17 cellular contexts compared by ENCODE assay signal in the genomic region with DNA sequence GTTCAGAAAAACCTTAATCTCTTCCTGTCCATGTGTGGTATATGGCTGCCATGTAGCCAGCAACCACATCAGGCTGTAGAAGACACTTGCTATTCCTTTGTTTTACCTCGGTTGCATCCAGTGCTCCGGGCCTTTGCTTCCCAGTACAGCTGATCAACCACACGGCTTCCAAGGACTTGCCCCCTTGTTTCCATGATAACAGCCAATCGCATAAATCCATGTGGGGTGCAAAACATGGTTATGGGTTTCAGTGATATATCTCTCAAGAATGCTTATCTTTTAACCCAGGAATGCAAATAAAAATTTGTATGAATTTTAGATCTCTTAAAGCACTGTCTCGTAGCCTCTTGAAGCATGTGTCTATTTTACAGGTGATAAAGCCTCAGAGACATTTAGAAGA.
DNase-seq lines count a peak whose midpoint lies in the region; ATAC-seq and TF ChIP-seq lines count a peak whose summit lies in the region.
"Had no signal": no experiment of that assay in that cellular context is flagged by ENCODE, and none has a peak within 500 bp of the region (broad histone marks: within the 10 kb centered on the region; RNA-seq: fewer than 3 reads in every experiment).

No MANE protein-coding gene starts in this region.

- peak overlapping the region; percentile 15 for H3K27ac Mint-ChIP-seq in activated T-helper 17 cell treated with anti-CD3 and anti-CD28 coated beads, Interleukin-2, amount 50 U/mL, for 72 hours

- TF ChIP-seq CTCF in omental fat pad (IDR thresholded peaks at IDR 0.05), result no peak

- H3K9me3 Mint-ChIP-seq in activated T-helper 17 cell treated with anti-CD3 and anti-CD28 coated beads, Interleukin-2, amount 50 U/mL, for 72 hours, result no peaks in the 10 kb centered on the region

- H3K36me3 Mint-ChIP-seq in activated T-helper 17 cell treated with anti-CD3 and anti-CD28 coated beads, Interleukin-2, amount 50 U/mL, for 72 hours (ENCODE audit: low read depth), result peaks cover 91% of the 10 kb centered on the region

- ATAC-seq in activated T-helper 17 cell treated with anti-CD3 and anti-CD28 coated beads, Interleukin-2, amount 50 U/mL, for 72 hours (replicated peaks), result no peak
- no peak for ATAC-seq in omental fat pad (ENCODE audit: low FRiP score)
- ATAC-seq: body of pancreas, left colon had no signal

- peak; percentile 26 for DNase-seq in HCEC 1CT
- DNase-seq in hepatic stellate cell (ENCODE audit: low spot score), result peak; percentile 34
- no peak for DNase-seq in substantia nigra (lab: John Stamatoyannopoulos, UW)
- DNase-seq in H4 (ENCODE audit: low spot score), result no peak
- no peak for DNase-seq in omental fat pad (ENCODE audit: low spot score)
- no peak for DNase-seq in DMS79 treated with DMSO at 0.1 percent for 48 hours (lab: John Stamatoyannopoulos, UW)
- DNase-seq: activated CD4-positive, alpha-beta T cell treated with anti-CD3 and anti-CD28 coated beads, Interleukin-2, amount 50 U/mL, for 1 hour; activated naive CD4-positive, alpha-beta T cell treated with Interleukin-2 at 50 U/mL for 16 hours; Karpas-422; left colon; NCI-H1417 treated with DMSO at 0.1 percent for 48 hours; Peyer's patch; small intestine; stimulated activated CD4-positive, alpha-beta T cell treated with anti-CD3 and anti-CD28 coated beads, Interleukin-4, amount 100 ng/mL, for 4 hours; stimulated activated CD8-positive, alpha-beta memory T cell treated with anti-CD3 and anti-CD28 coated beads, Interleukin-4, amount 100 ng/mL, for 48 hours had no signal

- no peaks in the 10 kb centered on the region for H3K27me3 Mint-ChIP-seq in activated T-helper 17 cell treated with anti-CD3 and anti-CD28 coated beads, Interleukin-2, amount 50 U/mL, for 72 hours

- H3K27ac ChIP-seq in substantia nigra (ENCODE audit: low read depth, low read length, poor library complexity, severe bottlenecking), result peak overlapping the region; percentile 78
- H3K27ac ChIP-seq: body of pancreas had no signal

- H3K4me3 Mint-ChIP-seq in activated T-helper 17 cell treated with anti-CD3 and anti-CD28 coated beads, Interleukin-2, amount 50 U/mL, for 72 hours, result no peak overlapping the region

- H3K4me1 Mint-ChIP-seq in activated T-helper 17 cell treated with anti-CD3 and anti-CD28 coated beads, Interleukin-2, amount 50 U/mL, for 72 hours, result peaks cover 28% of the 10 kb centered on the region

Comparison
In these comparisons a context has a peak if more than half of its experiments do, and no peak if none do; other contexts are left out.
1. DNase-seq: peak in HCEC 1CT (single experiment) and hepatic stellate cell (single experiment); none in substantia nigra (0 of 49), H4 (single experiment), omental fat pad (single experiment) and DMS79 treated with DMSO at 0.1 percent for 48 hours (single experiment).